8 cellular contexts compared by ENCODE assay signal in the genomic region with DNA sequence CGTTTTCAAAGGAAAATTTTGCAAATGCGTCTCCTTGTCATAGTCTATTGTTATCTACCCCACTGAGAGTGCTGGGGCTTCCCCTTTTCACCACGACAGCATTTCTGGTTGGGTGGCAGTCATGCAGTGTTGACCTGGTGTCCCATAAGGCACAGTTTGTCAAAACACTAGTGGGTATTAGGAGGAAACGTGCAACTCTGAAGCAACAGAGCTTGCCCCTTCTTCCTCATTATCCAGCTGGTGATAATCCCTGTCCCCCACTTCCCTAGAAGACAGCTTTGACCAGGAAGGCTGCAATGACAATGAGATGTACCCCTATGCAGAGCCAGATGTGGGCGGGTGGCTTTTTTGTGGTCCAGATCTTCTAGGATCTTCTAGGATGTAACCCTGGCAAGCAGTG. TPM values are rescaled to one million over a fixed set of nuclear protein-coding genes. Genes with fewer than 3 reads are reported as not detected.
DNase-seq lines count a peak whose midpoint lies in the region; ATAC-seq, FAIRE-seq and TF ChIP-seq lines count a peak whose summit lies in the region.

No MANE protein-coding gene starts in this region.

- ATAC-seq in HG03196 (IDR thresholded peaks at IDR 0.05; ENCODE audit: unreplicated experiment): peak; percentile 34

- H3K27ac ChIP-seq in muscle layer of duodenum (ENCODE audit: low read length): no peak overlapping the region

- H3K4me1 ChIP-seq in muscle layer of duodenum (ENCODE audit: control insufficient read depth in 1 of 2, insufficient read depth in 2 of 2, low read length in 2 of 2): peaks cover 4 to 25% of the 10 kb centered on the region in 2 donors

- intact Hi-C loops in activated CD4-positive, alpha-beta T cell treated with anti-CD3 and anti-CD28 coated beads, Interleukin-2, amount 10 ng/mL, durations not matched to agents 24 days and 14 days (cut with micrococcal nuclease): loop anchor here (2.0 to 5.0 kb wide), 5 partner anchors 36 to 1570 kb away; a partner anchor contains a TSS

- H3K9me3 Mint-ChIP-seq in activated CD4-positive, alpha-beta T cell treated with anti-CD3 and anti-CD28 coated beads, Interleukin-2, amount 10 ng/mL, durations not matched to agents 24 days and 14 days: no peaks in the 10 kb centered on the region
- H3K9me3 Mint-ChIP-seq in mesothelial cell of epicardium: no peaks in the 10 kb centered on the region

- no peaks in the 10 kb centered on the region for H3K9me3 ChIP-seq in muscle layer of duodenum (ENCODE audit: control insufficient read depth in 1 of 2, low read length in 2 of 2)

- H3K27ac Mint-ChIP-seq in activated CD4-positive, alpha-beta T cell treated with anti-CD3 and anti-CD28 coated beads, Interleukin-2, amount 10 ng/mL, durations not matched to agents 24 days and 14 days: peak overlapping the region; percentile 95
- H3K27ac Mint-ChIP-seq in mesothelial cell of epicardium: no peak overlapping the region

- peaks cover 41% of the 10 kb centered on the region for H3K4me1 Mint-ChIP-seq in activated CD4-positive, alpha-beta T cell treated with anti-CD3 and anti-CD28 coated beads, Interleukin-2, amount 10 ng/mL, durations not matched to agents 24 days and 14 days
- peaks cover 10% of the 10 kb centered on the region for H3K4me1 Mint-ChIP-seq in mesothelial cell of epicardium

- TF ChIP-seq CTCF in mesothelial cell of epicardium (IDR thresholded peaks at IDR 0.05; ENCODE audit: unreplicated experiment): no peak

- no peaks in the 10 kb centered on the region for H3K27me3 ChIP-seq in muscle layer of duodenum (ENCODE audit: low read depth, low read length)

- DNase-seq in GM19239 (ENCODE audit: insufficient read length, low spot score): peak; percentile 25
- DNase-seq in activated CD4-positive, alpha-beta T cell treated with anti-CD3 and anti-CD28 coated beads, Interleukin-2, amount 10 ng/mL, durations not matched to agents 24 days and 14 days: peak; percentile 83
- no peak for DNase-seq in NCI-H2227 treated with DMSO at 0.1 percent for 48 hours (lab: John Stamatoyannopoulos, UW)
- no peak for DNase-seq in mesothelial cell of epicardium (ENCODE audit: low spot score in 2 of 2, unreplicated experiment in 2 of 2)
- no peak for DNase-seq in ACHN
- DNase-seq in LoVo (ENCODE audit: low spot score): no peak

- H3K4me3 ChIP-seq in muscle layer of duodenum (ENCODE audit: low read depth in 1 of 2, low read length in 2 of 2): peak overlapping the region; percentile 60 to 85

- peaks cover 14% of the 10 kb centered on the region for H3K36me3 Mint-ChIP-seq in activated CD4-positive, alpha-beta T cell treated with anti-CD3 and anti-CD28 coated beads, Interleukin-2, amount 10 ng/mL, durations not matched to agents 24 days and 14 days (ENCODE audit: low read depth)
- H3K36me3 Mint-ChIP-seq in mesothelial cell of epicardium: no peaks in the 10 kb centered on the region

- H3K36me3 ChIP-seq in muscle layer of duodenum (ENCODE audit: control insufficient read depth in 1 of 2, insufficient read depth in 2 of 2, low read length in 2 of 2): no peaks in the 10 kb centered on the region

- peak; percentile 96 for FAIRE-seq in GM19239 (lab: Jason Lieb, UNC)

- peak overlapping the region; percentile 90 for H3K4me3 Mint-ChIP-seq in activated CD4-positive, alpha-beta T cell treated with anti-CD3 and anti-CD28 coated beads, Interleukin-2, amount 10 ng/mL, durations not matched to agents 24 days and 14 days
- H3K4me3 Mint-ChIP-seq in mesothelial cell of epicardium: no peak overlapping the region

- H3K27me3 Mint-ChIP-seq in activated CD4-positive, alpha-beta T cell treated with anti-CD3 and anti-CD28 coated beads, Interleukin-2, amount 10 ng/mL, durations not matched to agents 24 days and 14 days: no peaks in the 10 kb centered on the region
- H3K27me3 Mint-ChIP-seq in mesothelial cell of epicardium (ENCODE audit: low read depth): peaks cover 87% of the 10 kb centered on the region

- in situ Hi-C loops in ACHN (cut with HindIII; ENCODE audit: low pct_ligation_motif_present, low pct_unique_long_range_greater_than_20kb, low sequenced_read_pairs): no loop called here

RNA-seq across cellular contexts. Expression of a gene that starts 1.8 kb away (rescaled TPM):
- 51.7 and 61.6 TPM in 2 replicates for total RNA-seq in activated CD4-positive, alpha-beta T cell treated with anti-CD3 and anti-CD28 coated beads, Interleukin-2, amount 10 ng/mL, durations not matched to agents 24 days and 14 days
- total RNA-seq in mesothelial cell of epicardium: 78.9 to 89.2 TPM (median 83.9 TPM) in 3 replicates

Comparison
In these comparisons a context has a peak if more than half of its experiments do, and no peak if none do; other contexts are left out.
1. DNase-seq: peak in GM19239 (single experiment) and activated CD4-positive, alpha-beta T cell treated with anti-CD3 and anti-CD28 coated beads, Interleukin-2, amount 10 ng/mL, durations not matched to agents 24 days and 14 days (single experiment); none in NCI-H2227 treated with DMSO at 0.1 percent for 48 hours (single experiment), mesothelial cell of epicardium (0 of 2), ACHN (single experiment) and LoVo (single experiment).